In the genomic region with DNA sequence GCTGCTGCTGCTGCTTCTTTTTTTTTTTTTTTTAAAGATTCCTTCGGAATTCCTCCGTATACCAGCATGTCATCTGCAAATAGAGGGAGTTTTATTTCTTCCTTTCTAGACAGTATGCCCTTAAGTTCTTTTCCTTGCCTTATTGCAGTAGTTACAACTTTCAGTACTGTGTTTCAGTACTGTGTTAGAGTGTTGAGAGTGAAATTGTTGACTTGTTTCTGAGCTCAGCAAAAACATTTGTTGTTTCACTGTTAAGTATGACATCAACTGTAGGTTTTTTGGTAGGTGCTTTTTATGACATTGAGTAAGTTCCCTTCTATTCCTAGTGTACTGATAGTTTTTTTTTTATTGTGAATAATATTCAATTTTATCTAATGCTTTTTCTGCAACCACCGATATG, we compare ENCODE assay signal across 19 cellular contexts. TPM values are rescaled to one million over a fixed set of nuclear protein-coding genes. Genes with fewer than 3 reads are reported as not detected.
A peak's percentile ranks its signal among the peaks of the same experiment; 100 is the strongest.
DNase-seq lines count a peak whose midpoint lies in the region; ATAC-seq and TF ChIP-seq lines count a peak whose summit lies in the region.
"Had no signal": no experiment of that assay in that cellular context is flagged by ENCODE, and none has a peak within 500 bp of the region (broad histone marks: within the 10 kb centered on the region; RNA-seq: fewer than 3 reads in every experiment).

No MANE protein-coding gene starts in this region.

- H3K27ac Mint-ChIP-seq in T-helper 17 cell, result no peak overlapping the region
- H3K27ac Mint-ChIP-seq in CD4-positive, alpha-beta memory T cell, result no peak overlapping the region
- H3K27ac Mint-ChIP-seq: activated B cell treated with CpG ODN at 0.5 μM for 24 hours; activated naive CD4-positive, alpha-beta T cell treated with anti-CD3 and anti-CD28 coated beads, Interleukin-2, amount 50 U/mL, for 72 hours had no signal

- intact Hi-C loops in upper lobe of right lung (cut with DNase I), result no loop called here
- intact Hi-C loops in CD4-positive, alpha-beta memory T cell (cut with micrococcal nuclease), result no loop called here

- POLR2A ChIA-PET in CD4-positive, alpha-beta memory T cell (lab: Charles Lee; ENCODE audit: partially characterized antibody), result no interaction called here

- peak overlapping the region; percentile 12 for H3K4me3 Mint-ChIP-seq in T-helper 17 cell
- H3K4me3 Mint-ChIP-seq in CD4-positive, alpha-beta memory T cell, result peak overlapping the region in 2 of 8 donors; percentile 5 to 44
- H3K4me3 Mint-ChIP-seq: activated B cell treated with CpG ODN at 0.5 μM for 24 hours had no signal

- no peaks in the 10 kb centered on the region for H3K36me3 ChIP-seq in upper lobe of right lung
- no peaks in the 10 kb centered on the region for H3K36me3 ChIP-seq in CD4-positive, alpha-beta memory T cell (ENCODE audit: insufficient read depth, low read length)
- H3K36me3 ChIP-seq: breast epithelium, upper lobe of left lung had no signal

- H3K27me3 Mint-ChIP-seq in T-helper 17 cell, result no peaks in the 10 kb centered on the region
- H3K27me3 Mint-ChIP-seq in CD4-positive, alpha-beta memory T cell, result no peaks in the 10 kb centered on the region
- H3K27me3 Mint-ChIP-seq: activated B cell treated with CpG ODN at 0.5 μM for 24 hours had no signal

- no peak overlapping the region for H3K4me3 ChIP-seq in upper lobe of right lung
- no peak overlapping the region for H3K4me3 ChIP-seq in CD4-positive, alpha-beta memory T cell (ENCODE audit: low read length in 2 of 2)
- H3K4me3 ChIP-seq: skin epidermis, upper lobe of left lung had no signal

- H3K27ac ChIP-seq in upper lobe of right lung, result no peak overlapping the region
- no peak overlapping the region for H3K27ac ChIP-seq in CD4-positive, alpha-beta memory T cell (ENCODE audit: low read depth, low read length)
- H3K27ac ChIP-seq: dorsolateral prefrontal cortex, parathyroid adenoma, skin epidermis, upper lobe of left lung had no signal

- DNase-seq in T-helper 17 cell, result no peak
- no peak for DNase-seq in upper lobe of right lung
- DNase-seq in CD4-positive, alpha-beta memory T cell, result no peak
- no peak for DNase-seq in NCI-H1930 (lab: John Stamatoyannopoulos, UW)
- DNase-seq: activated B cell treated with CpG ODN at 0.5 μM for 24 hours, dorsolateral prefrontal cortex, GF-D8, left colon, NCI-H82, RPMI8226, upper lobe of left lung had no signal

- no peaks in the 10 kb centered on the region for H3K27me3 ChIP-seq in upper lobe of right lung
- no peaks in the 10 kb centered on the region for H3K27me3 ChIP-seq in CD4-positive, alpha-beta memory T cell (ENCODE audit: insufficient read depth, low read length)
- H3K27me3 ChIP-seq: breast epithelium, dorsolateral prefrontal cortex, upper lobe of left lung had no signal

- peak; percentile 61 for ATAC-seq in GM18511 (IDR thresholded peaks at IDR 0.05; ENCODE audit: unreplicated experiment)
- ATAC-seq in GM21381 (IDR thresholded peaks at IDR 0.05; ENCODE audit: unreplicated experiment), result peak; percentile 74
- ATAC-seq in HG02840 (IDR thresholded peaks at IDR 0.05; ENCODE audit: low FRiP score, unreplicated experiment), result peak; percentile 72
- no peak for ATAC-seq in T-helper 17 cell
- ATAC-seq in HG03097 (IDR thresholded peaks at IDR 0.05; ENCODE audit: low FRiP score, unreplicated experiment), result no peak
- no peak for ATAC-seq in upper lobe of right lung
- ATAC-seq: left colon had no signal

- no peaks in the 10 kb centered on the region for H3K36me3 Mint-ChIP-seq in T-helper 17 cell (ENCODE audit: low read depth)
- H3K36me3 Mint-ChIP-seq in CD4-positive, alpha-beta memory T cell, result no peaks in the 10 kb centered on the region
- H3K36me3 Mint-ChIP-seq: activated naive CD4-positive, alpha-beta T cell treated with anti-CD3 and anti-CD28 coated beads, Interleukin-2, amount 50 U/mL, for 72 hours had no signal

- CTCF ChIA-PET in CD4-positive, alpha-beta memory T cell (lab: Charles Lee; ENCODE audit: partially characterized antibody), result no interaction called here

- H3K4me1 ChIP-seq in upper lobe of right lung, result peaks cover 7% of the 10 kb centered on the region
- H3K4me1 ChIP-seq in CD4-positive, alpha-beta memory T cell (ENCODE audit: insufficient read depth, low read length), result peaks cover 16% of the 10 kb centered on the region
- H3K4me1 ChIP-seq: breast epithelium, parathyroid adenoma had no signal

- no peak for TF ChIP-seq CTCF in upper lobe of right lung (IDR thresholded peaks at IDR 0.05)

- H3K4me1 Mint-ChIP-seq in T-helper 17 cell, result peaks cover 22% of the 10 kb centered on the region
- H3K4me1 Mint-ChIP-seq in CD4-positive, alpha-beta memory T cell, result peaks cover 16 to 44% (median 33%) of the 10 kb centered on the region in 4 donors

- H3K9me3 Mint-ChIP-seq in CD4-positive, alpha-beta memory T cell, result no peaks in the 10 kb centered on the region
- H3K9me3 Mint-ChIP-seq: activated B cell treated with CpG ODN at 0.5 μM for 24 hours; activated naive CD4-positive, alpha-beta T cell treated with anti-CD3 and anti-CD28 coated beads, Interleukin-2, amount 50 U/mL, for 72 hours had no signal

- H3K9me3 ChIP-seq in T-helper 17 cell (ENCODE audit: control insufficient read depth, low read length, poor library complexity, severe bottlenecking) (no peaks in the 10 kb centered on the region), upper lobe of right lung (no peaks in the 10 kb centered on the region)
- H3K9me3 ChIP-seq in CD4-positive, alpha-beta memory T cell (ENCODE audit: control insufficient read depth in 1 of 2, low read length in 2 of 2), result no peaks in the 10 kb centered on the region
- H3K9me3 ChIP-seq: breast epithelium, upper lobe of left lung had no signal

RNA-seq across cellular contexts. Expression of a gene that starts 43.8 kb away (rescaled TPM):
- total RNA-seq in T-helper 17 cell (10 to 100 TPM; 13.6 to 14.3 TPM), upper lobe of right lung (19.0 TPM)
- total RNA-seq in CD4-positive, alpha-beta memory T cell, result 10 to 100 TPM; 20.7 to 22.9 TPM
- 10 to 100 TPM in 1 of 2 donors, 1 to 10 TPM in 1; 8.4 to 10.7 TPM for polyA plus RNA-seq in CD4-positive, alpha-beta memory T cell

Comparison
In these comparisons a context has a peak if more than half of its experiments do, and no peak if none do; other contexts are left out.
1. ATAC-seq: peak in GM18511 (single experiment), GM21381 (single experiment) and HG02840 (single experiment); none in T-helper 17 cell (single experiment), HG03097 (single experiment) and upper lobe of right lung (single experiment).